25 cellular contexts compared by ENCODE assay signal in the genomic region with DNA sequence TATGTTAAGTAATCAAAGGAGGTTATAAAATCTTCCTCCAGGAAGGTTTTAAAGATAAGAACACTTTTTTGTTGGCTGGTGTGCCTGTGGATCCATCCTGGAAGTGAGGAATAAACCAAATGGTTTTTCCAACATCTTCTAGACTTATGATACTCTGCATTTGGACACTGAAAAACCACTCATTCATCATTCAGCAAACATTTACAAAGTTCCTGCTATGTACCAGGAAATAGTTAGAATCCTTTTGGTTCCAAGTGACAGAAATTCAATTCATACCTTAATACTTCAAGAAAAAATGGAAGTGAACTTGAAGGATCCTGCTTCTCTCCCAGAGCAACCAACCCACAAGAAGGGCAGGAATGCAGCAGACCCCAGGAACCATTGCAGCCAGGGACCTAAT. TPM values are rescaled to one million over a fixed set of nuclear protein-coding genes. Genes with fewer than 3 reads are reported as not detected.
A peak's percentile ranks its signal among the peaks of the same experiment; 100 is the strongest.
DNase-seq lines count a peak whose midpoint lies in the region; ATAC-seq, FAIRE-seq and TF ChIP-seq lines count a peak whose summit lies in the region.
"Had no signal": no experiment of that assay in that cellular context is flagged by ENCODE, and none has a peak within 500 bp of the region (broad histone marks: within the 10 kb centered on the region; RNA-seq: fewer than 3 reads in every experiment).

No MANE protein-coding gene starts in this region.

- H3K9me3 Mint-ChIP-seq in astrocyte (ENCODE audit: unreplicated experiment) (no peaks in the 10 kb centered on the region), type B pancreatic cell (peaks cover 14% of the 10 kb centered on the region)
- H3K9me3 Mint-ChIP-seq in stimulated activated naive CD8-positive, alpha-beta T cell treated with anti-CD3 and anti-CD28 coated beads, Interleukin-15, amount 100 ng/mL, for 72 hours = no peaks in the 10 kb centered on the region

- no peaks in the 10 kb centered on the region for H3K36me3 ChIP-seq in astrocyte (ENCODE audit: insufficient read depth, low read length)
- H3K36me3 ChIP-seq in mesenchymal stem cell (ENCODE audit: control insufficient read depth in 1 of 2, insufficient read depth in 2 of 2, low read depth in 1 of 2, low read length in 2 of 2) = no peaks in the 10 kb centered on the region
- H3K36me3 ChIP-seq: BLaER1, MG63, SJCRH30 had no signal

- H3K27me3 ChIP-seq in astrocyte (ENCODE audit: insufficient read depth, low read length) (peaks cover 20% of the 10 kb centered on the region), mesenchymal stem cell (ENCODE audit: control insufficient read depth in 1 of 2, insufficient read depth in 1 of 2, low read length in 2 of 2) (peaks cover 0 to 56% of the 10 kb centered on the region in 2 experiments)
- H3K27me3 ChIP-seq: BLaER1, SJCRH30 had no signal

- H2AFZ ChIP-seq in astrocyte (ENCODE audit: low read depth, low read length) (no peak overlapping the region), mesenchymal stem cell (ENCODE audit: low read depth, low read length) (no peak overlapping the region)
- H2AFZ ChIP-seq: GM23248 had no signal

- H2BK15ac ChIP-seq in mesenchymal stem cell (ENCODE audit: low read depth, poor library complexity, severe bottlenecking) = no peak overlapping the region

- H3K79me1 ChIP-seq in mesenchymal stem cell (replicated peaks; ENCODE audit: low read length, poor library complexity, severe bottlenecking) = no peaks in the 10 kb centered on the region

- H3K4me1 ChIP-seq in astrocyte (ENCODE audit: insufficient read depth, low read length) (no peaks in the 10 kb centered on the region), mesenchymal stem cell (ENCODE audit: control insufficient read depth, insufficient read depth, low read depth, low read length) (peaks cover 5% of the 10 kb centered on the region)
- H3K4me1 ChIP-seq: SJCRH30 had no signal

- H3K4ac ChIP-seq in mesenchymal stem cell (ENCODE audit: low read depth in 1 of 2, low read length in 2 of 2) = no peak overlapping the region

- H3K4me3 ChIP-seq in astrocyte (ENCODE audit: insufficient read depth, low read depth, low read length) = no peak overlapping the region
- no peak overlapping the region for H3K4me3 ChIP-seq in mesenchymal stem cell (ENCODE audit: insufficient read depth in 1 of 2, low read depth in 1 of 2, low read length in 2 of 2)
- H3K4me3 ChIP-seq: BLaER1, GM23248, MG63, SJCRH30 had no signal

- no peak for TF ChIP-seq CTCF in astrocyte (IDR thresholded peaks at IDR 0.05; ENCODE audit: insufficient read depth, low read depth, low read length)
- no peak for TF ChIP-seq CTCF in type B pancreatic cell (conservative IDR thresholded peaks at IDR 0.05)

- no peak overlapping the region for H2AK5ac ChIP-seq in mesenchymal stem cell (ENCODE audit: low read length, severe bottlenecking)

- H3K9ac ChIP-seq in astrocyte (ENCODE audit: low read length) = no peak overlapping the region
- no peak overlapping the region for H3K9ac ChIP-seq in mesenchymal stem cell (ENCODE audit: low read length)
- H3K9ac ChIP-seq: BLaER1, GM23248 had no signal

- no peaks in the 10 kb centered on the region for H3K9me3 ChIP-seq in astrocyte (ENCODE audit: insufficient read depth, low read depth, low read length)
- H3K9me3 ChIP-seq in mesenchymal stem cell (ENCODE audit: control insufficient read depth, low read length) = no peaks in the 10 kb centered on the region
- H3K9me3 ChIP-seq: BLaER1, Caco-2, MG63 had no signal

- no peak overlapping the region for H4K8ac ChIP-seq in mesenchymal stem cell (ENCODE audit: low read length)

- no peak for FAIRE-seq in astrocyte (lab: Jason Lieb, UNC)

- H3K27ac ChIP-seq in astrocyte (ENCODE audit: low read depth, low read length) (no peak overlapping the region), mesenchymal stem cell (ENCODE audit: low read length, poor library complexity, severe bottlenecking) (peak overlapping the region; percentile 54)
- H3K27ac ChIP-seq: BLaER1, GM23248, SJCRH30 had no signal

- no peak overlapping the region for H3K23ac ChIP-seq in mesenchymal stem cell (ENCODE audit: low read length in 2 of 2)

- H3K36me3 Mint-ChIP-seq in astrocyte (ENCODE audit: low read depth, unreplicated experiment) (no peaks in the 10 kb centered on the region), type B pancreatic cell (no peaks in the 10 kb centered on the region)
- H3K36me3 Mint-ChIP-seq: CD4-positive, CD25-positive, alpha-beta regulatory T cell had no signal

- H3K4me1 Mint-ChIP-seq in astrocyte (ENCODE audit: low read depth, unreplicated experiment) (peaks cover 11% of the 10 kb centered on the region), type B pancreatic cell (ENCODE audit: unreplicated experiment) (peaks cover 22% of the 10 kb centered on the region)
- H3K4me1 Mint-ChIP-seq in stimulated activated naive CD8-positive, alpha-beta T cell treated with anti-CD3 and anti-CD28 coated beads, Interleukin-15, amount 100 ng/mL, for 72 hours = peaks cover 15% of the 10 kb centered on the region

- H2BK120ac ChIP-seq in mesenchymal stem cell (ENCODE audit: low read depth, low read length) = no peak overlapping the region

- H2BK5ac ChIP-seq in mesenchymal stem cell (ENCODE audit: low read depth, low read length, poor library complexity, severe bottlenecking) = no peak overlapping the region

- no peak overlapping the region for H3K14ac ChIP-seq in mesenchymal stem cell (ENCODE audit: low read length in 2 of 2)

- no peaks in the 10 kb centered on the region for H3K79me2 ChIP-seq in astrocyte (ENCODE audit: insufficient read depth, low read length)

- ATAC-seq in GM18873 (IDR thresholded peaks at IDR 0.05; ENCODE audit: low FRiP score, unreplicated experiment) = no peak
- no peak for ATAC-seq in stimulated activated naive CD8-positive, alpha-beta T cell treated with anti-CD3 and anti-CD28 coated beads, Interleukin-15, amount 100 ng/mL, for 72 hours
- ATAC-seq: SK-N-SH treated with all-trans-retinoic acid at 6 μM for 48 hours had no signal

- no peak overlapping the region for H2BK12ac ChIP-seq in mesenchymal stem cell (ENCODE audit: low read length in 2 of 2)

- DNase-seq in DMS53 (lab: John Stamatoyannopoulos, UW) (peak; percentile 37), astrocyte (ENCODE audit: low read depth) (peak; percentile 58), mesenchymal stem cell (no peak), type B pancreatic cell (ENCODE audit: extremely low spot score, unreplicated experiment) (no peak), cortex of kidney (lab: John Stamatoyannopoulos, UW) (no peak)
- no peak for DNase-seq in stimulated activated naive CD8-positive, alpha-beta T cell treated with anti-CD3 and anti-CD28 coated beads, Interleukin-15, amount 100 ng/mL, for 72 hours
- DNase-seq: Caco-2; CD4-positive, CD25-positive, alpha-beta regulatory T cell; DMS 273 treated with DMSO at 0.1 percent for 48 hours; DND-41; GM23248; H7; IMR-90; KG1; MG63; NCI-H1105 treated with DMSO at 0.1 percent for 48 hours; NCI-H146; NCI-H2029; NCI-H446; NCI-H524 treated with DMSO at 0.1 percent for 48 hours; NCI-H774; SJCRH30 had no signal

- no peak overlapping the region for H4K91ac ChIP-seq in mesenchymal stem cell (ENCODE audit: low read length)

- H3K27me3 Mint-ChIP-seq in astrocyte (ENCODE audit: low read depth, unreplicated experiment) (no peaks in the 10 kb centered on the region), type B pancreatic cell (no peaks in the 10 kb centered on the region)
- peaks cover 7% of the 10 kb centered on the region for H3K27me3 Mint-ChIP-seq in stimulated activated naive CD8-positive, alpha-beta T cell treated with anti-CD3 and anti-CD28 coated beads, Interleukin-15, amount 100 ng/mL, for 72 hours

- H3K4me2 ChIP-seq in astrocyte (ENCODE audit: low read length) = no peak overlapping the region
- H3K4me2 ChIP-seq in mesenchymal stem cell (ENCODE audit: low read length, poor library complexity, severe bottlenecking) = peak overlapping the region; percentile 30
- H3K4me2 ChIP-seq: BLaER1 had no signal

- no peak overlapping the region for H3K27ac Mint-ChIP-seq in astrocyte (ENCODE audit: unreplicated experiment)
- H3K27ac Mint-ChIP-seq in type B pancreatic cell = peak overlapping the region; percentile 91
- H3K27ac Mint-ChIP-seq in stimulated activated naive CD8-positive, alpha-beta T cell treated with anti-CD3 and anti-CD28 coated beads, Interleukin-15, amount 100 ng/mL, for 72 hours = no peak overlapping the region
- H3K27ac Mint-ChIP-seq: CD4-positive, CD25-positive, alpha-beta regulatory T cell had no signal

- no peak overlapping the region for H3K4me3 Mint-ChIP-seq in astrocyte (ENCODE audit: unreplicated experiment)
- no peak overlapping the region for H3K4me3 Mint-ChIP-seq in type B pancreatic cell
- H3K4me3 Mint-ChIP-seq in stimulated activated naive CD8-positive, alpha-beta T cell treated with anti-CD3 and anti-CD28 coated beads, Interleukin-15, amount 100 ng/mL, for 72 hours = no peak overlapping the region
- H3K4me3 Mint-ChIP-seq: CD4-positive, CD25-positive, alpha-beta regulatory T cell had no signal

- H3K18ac ChIP-seq in mesenchymal stem cell (ENCODE audit: low read depth in 1 of 2, low read length in 2 of 2) = no peak overlapping the region

- no peaks in the 10 kb centered on the region for H4K20me1 ChIP-seq in astrocyte (ENCODE audit: insufficient read depth, low read length)
- H4K20me1 ChIP-seq: BLaER1 had no signal

RNA-seq across cellular contexts. Expression of gene PIGC, which starts 39.6 kb away (rescaled TPM):
- total RNA-seq in astrocyte (17.8 and 19.5 TPM in 2 replicates), type B pancreatic cell (ENCODE audit: low replicate concordance) (36.0 and 37.3 TPM in 2 replicates)
- polyA plus RNA-seq in mesenchymal stem cell (2013, experiment 1 of 2) = 17.6 TPM
- 18.1 TPM for polyA plus RNA-seq in mesenchymal stem cell (2013, experiment 2 of 2)

RNA-seq across cellular contexts. Expression of gene SUCO, which starts 49.5 kb away (rescaled TPM):
- total RNA-seq in astrocyte (55.9 and 63.7 TPM in 2 replicates), type B pancreatic cell (ENCODE audit: low replicate concordance) (76.5 and 88.3 TPM in 2 replicates)
- 24.0 TPM for polyA plus RNA-seq in mesenchymal stem cell (2013, experiment 1 of 2)
- 23.6 TPM for polyA plus RNA-seq in mesenchymal stem cell (2013, experiment 2 of 2)

Comparison
In these comparisons a context has a peak if more than half of its experiments do, and no peak if none do; other contexts are left out.
1. DNase-seq: peak in DMS53 (single experiment) and astrocyte (single experiment); none in mesenchymal stem cell (single experiment), type B pancreatic cell (single experiment), cortex of kidney (single experiment) and stimulated activated naive CD8-positive, alpha-beta T cell treated with anti-CD3 and anti-CD28 coated beads, Interleukin-15, amount 100 ng/mL, for 72 hours (0 of 2).